Comparison of ENCODE assay signal across 13 cellular contexts in genomic region chr6:119467478-119468081, GRCh38.
DNase-seq lines count a peak whose midpoint lies in the region; ATAC-seq, FAIRE-seq and TF ChIP-seq lines count a peak whose summit lies in the region.
"Had no signal": no experiment of that assay in that cellular context is flagged by ENCODE, and none has a peak within 500 bp of the region (broad histone marks: within the 10 kb centered on the region; RNA-seq: fewer than 3 reads in every experiment).

No MANE protein-coding gene starts in this region.

- peak; percentile 82 for FAIRE-seq in GM19239 (lab: Jason Lieb, UNC)

- H3K4me3 Mint-ChIP-seq in osteocyte (ENCODE audit: unreplicated experiment): no peak overlapping the region
- H3K4me3 Mint-ChIP-seq: endodermal cell had no signal

- H3K36me3 ChIP-seq in ascending aorta: no peaks in the 10 kb centered on the region
- H3K36me3 ChIP-seq: ovary had no signal

- H3K36me3 Mint-ChIP-seq in osteocyte (ENCODE audit: unreplicated experiment): no peaks in the 10 kb centered on the region

- peak overlapping the region; percentile 0 to 30 for H3K4me3 ChIP-seq in ascending aorta
- H3K4me3 ChIP-seq: ovary had no signal

- H3K4me1 ChIP-seq in ascending aorta: no peaks in the 10 kb centered on the region

- peaks cover 1% of the 10 kb centered on the region for H3K9me3 Mint-ChIP-seq in osteocyte (ENCODE audit: unreplicated experiment)
- H3K9me3 Mint-ChIP-seq: endodermal cell had no signal

- intact Hi-C loops in ascending aorta (cut with DNase I): no loop called here

- H3K9me3 ChIP-seq in ascending aorta: peaks cover 0 to 7% of the 10 kb centered on the region in 2 donors
- H3K9me3 ChIP-seq: ovary had no signal

- no peak overlapping the region for H3K27ac Mint-ChIP-seq in osteocyte (ENCODE audit: unreplicated experiment)
- H3K27ac Mint-ChIP-seq: endodermal cell had no signal

- no peak for ATAC-seq in HG03097 (IDR thresholded peaks at IDR 0.05; ENCODE audit: low FRiP score, unreplicated experiment)

- TF ChIP-seq CTCF in ascending aorta (IDR thresholded peaks at IDR 0.05): no peak
- no peak for TF ChIP-seq CTCF in osteocyte (IDR thresholded peaks at IDR 0.05)

- peaks cover 2% of the 10 kb centered on the region for H3K4me1 Mint-ChIP-seq in osteocyte (ENCODE audit: unreplicated experiment)

- DNase-seq in ACHN: peak; percentile 42
- DNase-seq in GM19239 (ENCODE audit: insufficient read length, low spot score): no peak
- DNase-seq in ascending aorta (ENCODE audit: low spot score in 2 of 2): no peak
- DNase-seq in kidney tubule cell (ENCODE audit: low spot score): peak; percentile 53
- no peak for DNase-seq in OCI-M2 (lab: John Stamatoyannopoulos, UW; ENCODE audit: unreplicated experiment)
- DNase-seq in NCI-H526 treated with DMSO at 0.1 percent for 48 hours (lab: John Stamatoyannopoulos, UW): no peak
- DNase-seq in osteocyte (ENCODE audit: extremely low spot score, unreplicated experiment): no peak
- DNase-seq: activated effector memory CD4-positive, alpha-beta T cell treated with anti-CD3 and anti-CD28 coated beads, Interleukin-2, amount 50 U/mL, for 16 hours; endodermal cell; KBM-7; NCI-H526; ovary had no signal

- in situ Hi-C loops in ACHN (cut with HindIII; ENCODE audit: low pct_ligation_motif_present, low pct_unique_long_range_greater_than_20kb, low sequenced_read_pairs): no loop called here

- H3K27ac ChIP-seq in ascending aorta: no peak overlapping the region
- H3K27ac ChIP-seq: ovary had no signal

- H3K27me3 Mint-ChIP-seq in osteocyte (ENCODE audit: unreplicated experiment): peaks cover 2% of the 10 kb centered on the region

- no peaks in the 10 kb centered on the region for H3K27me3 ChIP-seq in ascending aorta
- H3K27me3 ChIP-seq: ovary had no signal

Comparison
In these comparisons a context has a peak if more than half of its experiments do, and no peak if none do; other contexts are left out.
1. DNase-seq: peak in ACHN (single experiment) and kidney tubule cell (single experiment); none in GM19239 (single experiment), ascending aorta (0 of 2), OCI-M2 (single experiment), NCI-H526 treated with DMSO at 0.1 percent for 48 hours (single experiment) and osteocyte (single experiment).